In the genomic region with DNA sequence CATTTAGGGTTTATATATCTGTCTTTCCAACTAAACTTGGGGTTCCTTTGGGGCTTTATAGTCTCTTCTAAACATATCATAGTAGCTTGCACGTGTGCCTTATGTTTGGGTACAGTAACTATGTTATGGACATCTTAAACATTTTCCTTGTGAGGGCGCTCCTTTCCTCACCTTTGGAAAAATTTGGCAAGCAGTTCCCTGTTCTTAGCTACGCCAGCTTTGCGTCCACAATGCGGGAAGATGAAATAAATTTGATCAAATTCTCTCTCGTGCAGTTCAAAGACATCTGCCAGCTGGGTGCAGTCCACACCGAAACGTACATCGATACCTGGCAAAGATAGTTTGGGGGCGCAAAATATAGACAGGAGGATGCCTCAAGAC, we compare ENCODE assay signal across 6 cellular contexts. TPM values are rescaled to one million over a fixed set of nuclear protein-coding genes. Genes with fewer than 3 reads are reported as not detected.
A peak's percentile ranks its signal among the peaks of the same experiment; 100 is the strongest.
DNase-seq lines count a peak whose midpoint lies in the region; ATAC-seq and TF ChIP-seq lines count a peak whose summit lies in the region.

No MANE protein-coding gene starts in this region.

- no peaks in the 10 kb centered on the region for H3K27me3 ChIP-seq in Caco-2 (replicated peaks; ENCODE audit: control insufficient read depth, insufficient read depth, low read length)

- peaks cover 6% of the 10 kb centered on the region; the same call in 1 of the 2 replicates for H3K4me1 ChIP-seq in Caco-2

- no peaks in the 10 kb centered on the region for H3K9me3 Mint-ChIP-seq in Caco-2 (ENCODE audit: unreplicated experiment)
- H3K9me3 Mint-ChIP-seq in activated naive CD8-positive, alpha-beta T cell treated with anti-CD3 and anti-CD28 coated beads, Interleukin-2, amount 10 ng/mL, durations not matched to agents 7 days and 5 days: no peaks in the 10 kb centered on the region

- peak overlapping the region; percentile 97 for H3K27ac Mint-ChIP-seq in Caco-2 (ENCODE audit: unreplicated experiment)
- peak overlapping the region; percentile 100 for H3K27ac Mint-ChIP-seq in activated naive CD8-positive, alpha-beta T cell treated with anti-CD3 and anti-CD28 coated beads, Interleukin-2, amount 10 ng/mL, durations not matched to agents 7 days and 5 days

- no peaks in the 10 kb centered on the region for H3K36me3 ChIP-seq in Caco-2 (ENCODE audit: control insufficient read depth, insufficient read depth, low read length)

- ATAC-seq in HG02884 (IDR thresholded peaks at IDR 0.05; ENCODE audit: unreplicated experiment): peak; percentile 6
- ATAC-seq in activated naive CD8-positive, alpha-beta T cell treated with anti-CD3 and anti-CD28 coated beads, Interleukin-2, amount 10 ng/mL, durations not matched to agents 7 days and 5 days (ENCODE audit: low read depth): no peak

- H3K27me3 Mint-ChIP-seq in Caco-2 (ENCODE audit: insufficient read depth, unreplicated experiment): no peaks in the 10 kb centered on the region
- no peaks in the 10 kb centered on the region for H3K27me3 Mint-ChIP-seq in activated naive CD8-positive, alpha-beta T cell treated with anti-CD3 and anti-CD28 coated beads, Interleukin-2, amount 10 ng/mL, durations not matched to agents 7 days and 5 days

- DNase-seq in Caco-2 (no peak), midbrain (lab: John Stamatoyannopoulos, UW) (peak; percentile 40), DMS114 treated with DMSO at 0.1 percent for 48 hours (lab: John Stamatoyannopoulos, UW; ENCODE audit: unreplicated experiment) (no peak)
- DNase-seq in activated naive CD8-positive, alpha-beta T cell treated with anti-CD3 and anti-CD28 coated beads, Interleukin-2, amount 10 ng/mL, durations not matched to agents 7 days and 5 days: no peak
- no peak for DNase-seq in stimulated activated CD4-positive, alpha-beta T cell treated with anti-CD3 and anti-CD28 coated beads, Interleukin-4, amount 100 ng/mL, for 24 hours

- H3K4me3 ChIP-seq in Caco-2 (ENCODE audit: low read depth, low read length): peak overlapping the region; percentile 51

- BruUV-seq in Caco-2 (replicated peaks; lab: Mats Ljungman, UMichigan): TSS peak; percentile 76

- CTCF ChIA-PET in Caco-2 (lab: Charles Lee): interaction anchor here (0.6 to 1.8 kb wide), 10 partner anchors 33 to 146 kb away, joined by 3 to 27 read pairs (median 4); a partner anchor contains a TSS

- H3K4me3 Mint-ChIP-seq in Caco-2 (ENCODE audit: unreplicated experiment): peak overlapping the region; percentile 86
- peak overlapping the region; percentile 97 for H3K4me3 Mint-ChIP-seq in activated naive CD8-positive, alpha-beta T cell treated with anti-CD3 and anti-CD28 coated beads, Interleukin-2, amount 10 ng/mL, durations not matched to agents 7 days and 5 days

- intact Hi-C loops in Caco-2 (cut with micrococcal nuclease; ENCODE audit: unreplicated experiment): loop anchor here (2.0 kb wide), 1 partner anchor 196 kb away; a partner anchor contains a TSS

- H3K9me3 ChIP-seq in Caco-2: no peaks in the 10 kb centered on the region

- POLR2A ChIA-PET in Caco-2 (lab: Charles Lee): interaction anchor here (1.2 to 1.3 kb wide), 2 partner anchors 40 to 48 kb away, joined by 3 to 5 read pairs; a partner anchor contains a TSS
- POLR2A ChIA-PET in activated naive CD8-positive, alpha-beta T cell treated with anti-CD3 and anti-CD28 coated beads, Interleukin-2, amount 10 ng/mL, durations not matched to agents 7 days and 5 days (lab: Charles Lee): interaction anchor here (1.0 kb wide), 1 partner anchor 58 kb away, joined by 3 read pairs; no protein-coding TSS in a partner anchor

- TF ChIP-seq CTCF in Caco-2 (IDR thresholded peaks at IDR 0.05; ENCODE audit: insufficient read depth in 1 of 2, low read depth in 1 of 2, low read length in 1 of 2, severe bottlenecking in 1 of 2, unreplicated experiment in 1 of 2): peak in 1 of 2 experiments; percentile 14

- peaks cover 8% of the 10 kb centered on the region for H3K4me1 Mint-ChIP-seq in Caco-2 (ENCODE audit: low read depth, unreplicated experiment)
- peaks cover 14% of the 10 kb centered on the region for H3K4me1 Mint-ChIP-seq in activated naive CD8-positive, alpha-beta T cell treated with anti-CD3 and anti-CD28 coated beads, Interleukin-2, amount 10 ng/mL, durations not matched to agents 7 days and 5 days

- H3K36me3 Mint-ChIP-seq in Caco-2 (ENCODE audit: insufficient read depth, unreplicated experiment): peaks cover 13% of the 10 kb centered on the region
- H3K36me3 Mint-ChIP-seq in activated naive CD8-positive, alpha-beta T cell treated with anti-CD3 and anti-CD28 coated beads, Interleukin-2, amount 10 ng/mL, durations not matched to agents 7 days and 5 days: peaks cover 3% of the 10 kb centered on the region

RNA-seq across cellular contexts. Expression of a gene that starts 0.6 kb away (rescaled TPM):
- total RNA-seq in Caco-2 (2022): 4.3 and 4.7 TPM in 2 replicates
- total RNA-seq in activated naive CD8-positive, alpha-beta T cell treated with anti-CD3 and anti-CD28 coated beads, Interleukin-2, amount 10 ng/mL, durations not matched to agents 7 days and 5 days: 1 to 10 TPM; 3.4 to 3.5 TPM

RNA-seq across cellular contexts. Expression of a gene that starts 1.0 kb away (rescaled TPM):
- 69.8 and 71.4 TPM in 2 replicates for total RNA-seq in Caco-2 (2022)
- total RNA-seq in activated naive CD8-positive, alpha-beta T cell treated with anti-CD3 and anti-CD28 coated beads, Interleukin-2, amount 10 ng/mL, durations not matched to agents 7 days and 5 days: 10 to 100 TPM; 20.4 to 22.9 TPM

RNA-seq across cellular contexts. Expression of a gene that starts 7.0 kb away (rescaled TPM):
- total RNA-seq in Caco-2 (2022): 55.3 and 57.4 TPM in 2 replicates
- 10 to 100 TPM; 26.8 to 28.8 TPM for total RNA-seq in activated naive CD8-positive, alpha-beta T cell treated with anti-CD3 and anti-CD28 coated beads, Interleukin-2, amount 10 ng/mL, durations not matched to agents 7 days and 5 days

RNA-seq across cellular contexts. Expression of a gene that starts 33.2 kb away (rescaled TPM):
- 1.1 and 1.9 TPM in 2 replicates for total RNA-seq in Caco-2 (2022)
- not detected for total RNA-seq in activated naive CD8-positive, alpha-beta T cell treated with anti-CD3 and anti-CD28 coated beads, Interleukin-2, amount 10 ng/mL, durations not matched to agents 7 days and 5 days

RNA-seq across cellular contexts. Expression of a gene that starts 34.2 kb away (rescaled TPM):
- not detected in 2 replicates for total RNA-seq in Caco-2 (2022)
- under 1 TPM in 1 of 2 experiments, not detected in 1; 0.23 TPM for total RNA-seq in activated naive CD8-positive, alpha-beta T cell treated with anti-CD3 and anti-CD28 coated beads, Interleukin-2, amount 10 ng/mL, durations not matched to agents 7 days and 5 days
